In the genomic region with DNA sequence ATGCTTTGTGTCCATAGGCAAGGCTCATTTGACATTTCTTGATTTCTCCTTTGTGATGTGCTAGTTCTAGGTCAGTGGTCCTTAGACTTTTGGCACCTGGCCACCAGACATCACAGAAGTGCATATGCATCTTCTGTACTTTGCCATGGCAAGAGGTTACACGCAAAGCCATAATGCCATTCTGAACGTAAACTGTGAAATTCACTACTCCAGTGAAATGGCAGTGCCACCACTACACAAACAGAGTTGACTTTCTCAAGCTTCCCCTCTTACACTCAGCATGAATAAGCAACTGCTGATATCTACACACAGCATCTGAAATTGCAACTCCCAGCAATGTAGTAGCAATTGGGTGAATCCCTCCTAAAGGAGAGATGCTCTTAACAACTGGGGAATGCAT, we compare ENCODE assay signal across 5 cellular contexts.
"Had no signal": no experiment of that assay in that cellular context is flagged by ENCODE, and none has a peak within 500 bp of the region (broad histone marks: within the 10 kb centered on the region; RNA-seq: fewer than 3 reads in every experiment).

No MANE protein-coding gene starts in this region.

- DNase-seq: IMR-90, KBM-7, KG1 had no signal

- ATAC-seq: HepG2, K562 had no signal
